ENCODE assay signal across 8 cellular contexts in genomic region chr7:68321076-68321639, GRCh38.
DNase-seq lines count a peak whose midpoint lies in the region; ATAC-seq and TF ChIP-seq lines count a peak whose summit lies in the region.

No MANE protein-coding gene starts in this region.

- H3K4me2 ChIP-seq in osteoblast (ENCODE audit: insufficient read depth, low read length): no peak overlapping the region

- no peaks in the 10 kb centered on the region for H3K36me3 ChIP-seq in esophagus squamous epithelium
- H3K36me3 ChIP-seq in osteoblast (ENCODE audit: insufficient read depth, low read length): no peaks in the 10 kb centered on the region

- peak overlapping the region; percentile 50 for H3K27ac Mint-ChIP-seq in mesothelial cell of epicardium
- H3K27ac Mint-ChIP-seq in CD4-positive, alpha-beta T cell: no peak overlapping the region

- POLR2A ChIA-PET in CD4-positive, alpha-beta T cell (lab: Charles Lee): no interaction called here

- H3K27ac ChIP-seq in esophagus squamous epithelium (peak overlapping the region in 1 of 4 donors; percentile 15), osteoblast (ENCODE audit: low read depth, low read length) (no peak overlapping the region)
- H3K27ac ChIP-seq in CD4-positive, alpha-beta T cell (ENCODE audit: low read depth, low read length): no peak overlapping the region

- no peaks in the 10 kb centered on the region for H3K27me3 ChIP-seq in esophagus squamous epithelium
- H3K27me3 ChIP-seq in CD4-positive, alpha-beta T cell (ENCODE audit: control insufficient read depth, insufficient read depth, low read length): no peaks in the 10 kb centered on the region
- H3K27me3 ChIP-seq in osteoblast (ENCODE audit: insufficient read depth, low read length): no peaks in the 10 kb centered on the region

- no peak for TF ChIP-seq POLR2A in esophagus squamous epithelium (IDR thresholded peaks at IDR 0.05)

- ATAC-seq in GM21526 (IDR thresholded peaks at IDR 0.05; ENCODE audit: low FRiP score, unreplicated experiment): no peak
- no peak for ATAC-seq in CD4-positive, alpha-beta T cell (ENCODE audit: poor library complexity)

- H4K20me1 ChIP-seq in osteoblast (ENCODE audit: insufficient read depth, low read length): no peaks in the 10 kb centered on the region

- no peaks in the 10 kb centered on the region for H3K36me3 Mint-ChIP-seq in mesothelial cell of epicardium
- H3K36me3 Mint-ChIP-seq in CD4-positive, alpha-beta T cell (ENCODE audit: low read depth): no peaks in the 10 kb centered on the region

- DNase-seq in AG10803 (ENCODE audit: low read depth) (peak; percentile 15), NCI-H2081 treated with DMSO at 0.1 percent for 48 hours (lab: John Stamatoyannopoulos, UW) (peak; percentile 67), astrocyte of the hippocampus (ENCODE audit: low read depth, low spot score) (peak; percentile 72), mesothelial cell of epicardium (ENCODE audit: low spot score in 2 of 2, unreplicated experiment in 2 of 2) (peak; percentile 33 to 77), esophagus squamous epithelium (lab: John Stamatoyannopoulos, UW) (no peak), osteoblast (ENCODE audit: insufficient read length, low spot score, missing footprints) (no peak)
- no peak for DNase-seq in CD4-positive, alpha-beta T cell

- peaks cover 39% of the 10 kb centered on the region for H3K4me1 Mint-ChIP-seq in mesothelial cell of epicardium
- H3K4me1 Mint-ChIP-seq in CD4-positive, alpha-beta T cell (ENCODE audit: low read depth): no peaks in the 10 kb centered on the region

- intact Hi-C loops in esophagus squamous epithelium (cut with DNase I): no loop called here
- intact Hi-C loops in CD4-positive, alpha-beta T cell (cut with DNase I, micrococcal nuclease): no loop called here

- H3K4me1 ChIP-seq in esophagus squamous epithelium: peaks cover 0 to 20% (median 0%) of the 10 kb centered on the region in 3 donors
- H3K4me1 ChIP-seq in osteoblast (ENCODE audit: insufficient read depth, low read length): no peaks in the 10 kb centered on the region

- H3K9me3 ChIP-seq in esophagus squamous epithelium (no peaks in the 10 kb centered on the region), osteoblast (ENCODE audit: low read depth, low read length) (no peaks in the 10 kb centered on the region)
- H3K9me3 ChIP-seq in CD4-positive, alpha-beta T cell (ENCODE audit: control insufficient read depth, low read length): no peaks in the 10 kb centered on the region

- H2AFZ ChIP-seq in osteoblast (ENCODE audit: low read length): no peak overlapping the region

- 2 to 10% methylated on average over 4 of the region's 4 CpGs for WGBS in esophagus squamous epithelium, 2 donors

- CTCF ChIA-PET in CD4-positive, alpha-beta T cell (lab: Charles Lee): no interaction called here

- no peaks in the 10 kb centered on the region for H3K27me3 Mint-ChIP-seq in mesothelial cell of epicardium (ENCODE audit: low read depth)
- H3K27me3 Mint-ChIP-seq in CD4-positive, alpha-beta T cell: no peaks in the 10 kb centered on the region

- H3K79me2 ChIP-seq in osteoblast (ENCODE audit: insufficient read depth, low read length): no peaks in the 10 kb centered on the region

- no peak overlapping the region for H3K4me3 Mint-ChIP-seq in mesothelial cell of epicardium
- H3K4me3 Mint-ChIP-seq in CD4-positive, alpha-beta T cell: no peak overlapping the region

- TF ChIP-seq CTCF in AG10803 (conservative IDR thresholded peaks at IDR 0.05; ENCODE audit: low read length) (no peak), mesothelial cell of epicardium (IDR thresholded peaks at IDR 0.05; ENCODE audit: unreplicated experiment) (no peak), esophagus squamous epithelium (IDR thresholded peaks at IDR 0.05) (no peak), osteoblast (IDR thresholded peaks at IDR 0.05; ENCODE audit: extremely low read depth, low read depth, low read length) (no peak)
- no peak for TF ChIP-seq CTCF in CD4-positive, alpha-beta T cell (IDR thresholded peaks at IDR 0.05)

- H3K4me3 ChIP-seq in AG10803 (ENCODE audit: low read length) (no peak overlapping the region), esophagus squamous epithelium (no peak overlapping the region), osteoblast (ENCODE audit: insufficient read depth, low read length) (no peak overlapping the region)

- H3K9me3 Mint-ChIP-seq in mesothelial cell of epicardium: peaks cover 6% of the 10 kb centered on the region
- peaks cover 4% of the 10 kb centered on the region for H3K9me3 Mint-ChIP-seq in CD4-positive, alpha-beta T cell

Comparison
In these comparisons a context has a peak if more than half of its experiments do, and no peak if none do; other contexts are left out.
1. DNase-seq: peak in AG10803 (single experiment), NCI-H2081 treated with DMSO at 0.1 percent for 48 hours (single experiment), astrocyte of the hippocampus (single experiment) and mesothelial cell of epicardium (2 of 2); none in esophagus squamous epithelium (single experiment), CD4-positive, alpha-beta T cell (0 of 10) and osteoblast (single experiment).